29 cellular contexts compared by ENCODE assay signal in genomic region chr19:40506099-40506498, GRCh38. TPM values are rescaled to one million over a fixed set of nuclear protein-coding genes. Genes with fewer than 3 reads are reported as not detected.
"Had no signal": no experiment of that assay in that cellular context is flagged by ENCODE, and none has a peak within 500 bp of the region (broad histone marks: within the 10 kb centered on the region; RNA-seq: fewer than 3 reads in every experiment).

No MANE protein-coding gene starts in this region.

- H3K4me1 ChIP-seq: adrenal gland, body of pancreas, colonic mucosa, esophagus squamous epithelium had no signal

- H3K27me3 ChIP-seq: adrenal gland, body of pancreas, colonic mucosa had no signal

- H3K27ac ChIP-seq: adrenal gland, body of pancreas, cardiac muscle cell, colonic mucosa, epithelial cell of prostate, esophagus squamous epithelium had no signal

- ATAC-seq: activated CD4-positive, alpha-beta T cell treated with anti-CD3 and anti-CD28 coated beads for 36 hours; activated CD8-positive, alpha-beta memory T cell treated with anti-CD3 and anti-CD28 coated beads, Interleukin-2, amount 10 ng/mL, durations not matched to agents 7 days and 5 days; activated CD8-positive, alpha-beta T cell treated with anti-CD3 and anti-CD28 coated beads, Interleukin-2, amount 10 ng/mL, durations not matched to agents 7 days and 5 days; activated naive CD8-positive, alpha-beta T cell treated with anti-CD3 and anti-CD28 coated beads, Interleukin-2, amount 50 U/mL, for 24 hours; body of pancreas had no signal

- DNase-seq: activated CD4-positive, alpha-beta memory T cell treated with anti-CD3 and anti-CD28 coated beads for 36 hours; activated CD4-positive, alpha-beta T cell treated with anti-CD3 and anti-CD28 coated beads for 36 hours; activated CD4-positive, alpha-beta T cell treated with anti-CD3 and anti-CD28 coated beads, Interleukin-2, amount 10 ng/mL, durations not matched to agents 24 days and 14 days; activated CD4-positive, CD25-positive, alpha-beta regulatory T cell; activated CD4-positive, CD25-positive, alpha-beta regulatory T cell treated with anti-CD3 and anti-CD28 coated beads, Interleukin-2, amount 50 U/mL, for 72 hours; activated CD8-positive, alpha-beta memory T cell treated with anti-CD3 and anti-CD28 coated beads, Interleukin-2, amount 10 ng/mL, durations not matched to agents 7 days and 5 days; activated CD8-positive, alpha-beta memory T cell treated with anti-CD3 and anti-CD28 coated beads, Interleukin-2, amount 50 U/mL, for 4 hours; activated CD8-positive, alpha-beta T cell treated with anti-CD3 and anti-CD28 coated beads, Interleukin-2, amount 10 ng/mL, durations not matched to agents 7 days and 5 days; activated effector memory CD4-positive, alpha-beta T cell treated with anti-CD3 and anti-CD28 coated beads, Interleukin-2, amount 50 U/mL, for 16 hours; activated naive CD4-positive, alpha-beta T cell treated with anti-CD3 and anti-CD28 coated beads for 36 hours; activated naive CD8-positive, alpha-beta T cell treated with anti-CD3 and anti-CD28 coated beads for 36 hours; activated naive CD8-positive, alpha-beta T cell treated with anti-CD3 and anti-CD28 coated beads, Interleukin-2, amount 50 U/mL, for 24 hours; activated T-cell treated with anti-CD3 and anti-CD28 coated beads, Interleukin-2, amount 50 U/mL, for 1 hour; activated T-cell treated with anti-CD3 and anti-CD28 coated beads, Interleukin-2, amount 50 U/mL, for 48 hours; adrenal gland; amygdala; aorta; body of pancreas; central memory CD4-positive, alpha-beta T cell; cerebellar nuclear complex; colonic mucosa; effector CD8-positive, alpha-beta T cell; esophagus squamous epithelium; foreskin melanocyte; head of caudate nucleus; hippocampal formation had no signal

- H3K36me3 ChIP-seq: adrenal gland, cardiac muscle cell, colonic mucosa, esophagus squamous epithelium had no signal

- H3K4me3 ChIP-seq: adrenal gland, body of pancreas, cardiac muscle cell, colonic mucosa, esophagus squamous epithelium had no signal

- H3K9me3 ChIP-seq: adrenal gland, body of pancreas, colonic mucosa, esophagus squamous epithelium had no signal

RNA-seq across cellular contexts. Expression of gene SPTBN4, which starts 39.3 kb away (rescaled TPM):
- total RNA-seq: endothelial cell of umbilical vein had no signal
